ENCODE assay signal across 22 cellular contexts in the genomic region with DNA sequence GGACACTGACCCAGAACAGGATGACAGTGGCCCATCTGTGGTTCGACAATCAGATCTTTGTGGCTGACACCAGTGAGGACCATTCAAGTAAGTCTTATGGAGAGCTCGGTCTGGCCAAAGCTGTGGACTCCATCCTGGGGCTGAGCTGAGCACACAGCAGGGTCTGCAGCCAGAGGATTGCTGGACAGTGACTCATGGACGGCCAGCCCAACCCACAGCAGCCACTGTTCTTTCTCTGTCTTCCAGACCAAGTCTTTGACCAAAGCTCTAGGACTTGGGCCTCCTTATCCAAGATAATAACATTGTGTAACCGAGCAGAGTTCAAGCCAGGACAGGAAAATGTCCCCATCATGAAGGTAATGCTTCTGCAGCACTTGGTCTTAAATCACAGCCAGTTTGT. TPM values are rescaled to one million over a fixed set of nuclear protein-coding genes. Genes with fewer than 3 reads are reported as not detected.
A peak's percentile ranks its signal among the peaks of the same experiment; 100 is the strongest.
DNase-seq lines count a peak whose midpoint lies in the region; ATAC-seq, FAIRE-seq and TF ChIP-seq lines count a peak whose summit lies in the region.
"Had no signal": no experiment of that assay in that cellular context is flagged by ENCODE, and none has a peak within 500 bp of the region (broad histone marks: within the 10 kb centered on the region; RNA-seq: fewer than 3 reads in every experiment).

No MANE protein-coding gene starts in this region.

- H3K4me3 Mint-ChIP-seq in activated T-helper 17 cell treated with anti-CD3 and anti-CD28 coated beads, Interleukin-2, amount 50 U/mL, for 72 hours: no peak overlapping the region
- no peak overlapping the region for H3K4me3 Mint-ChIP-seq in activated CD8-positive, alpha-beta T cell treated with anti-CD3 and anti-CD28 coated beads, Interleukin-2, amount 10 ng/mL, durations not matched to agents 7 days and 5 days
- H3K4me3 Mint-ChIP-seq: activated naive CD4-positive, alpha-beta T cell treated with anti-CD3 and anti-CD28 coated beads, Interleukin-2, amount 10 ng/mL, durations not matched to agents 7 days and 5 days; central memory CD8-positive, alpha-beta T cell; stimulated activated naive B cell treated with anti-CD40 and anti-IgM and Interleukin-4, amounts not matched to agents 10 μg/mL and 1 μg/mL and 100 μg/mL, for 72 hours had no signal

- H3K36me3 Mint-ChIP-seq in activated T-helper 17 cell treated with anti-CD3 and anti-CD28 coated beads, Interleukin-2, amount 50 U/mL, for 72 hours (ENCODE audit: low read depth): no peaks in the 10 kb centered on the region
- no peaks in the 10 kb centered on the region for H3K36me3 Mint-ChIP-seq in activated CD8-positive, alpha-beta T cell treated with anti-CD3 and anti-CD28 coated beads, Interleukin-2, amount 10 ng/mL, durations not matched to agents 7 days and 5 days (ENCODE audit: low read depth)
- H3K36me3 Mint-ChIP-seq: activated naive CD4-positive, alpha-beta T cell treated with anti-CD3 and anti-CD28 coated beads, Interleukin-2, amount 10 ng/mL, durations not matched to agents 7 days and 5 days; stimulated activated naive B cell treated with anti-CD40 and anti-IgM and Interleukin-4, amounts not matched to agents 10 μg/mL and 1 μg/mL and 100 μg/mL, for 72 hours had no signal

- no peaks in the 10 kb centered on the region for H3K36me3 ChIP-seq in mucosa of descending colon (ENCODE audit: low read depth)
- H3K36me3 ChIP-seq: spleen, uterus had no signal

- TF ChIP-seq CTCF in choroid plexus epithelial cell (conservative IDR thresholded peaks at IDR 0.05; ENCODE audit: low read depth, low read length): no peak
- TF ChIP-seq CTCF in mucosa of descending colon (IDR thresholded peaks at IDR 0.05): no peak

- FAIRE-seq in H54 (lab: Jason Lieb, UNC): no peak
- FAIRE-seq: endometrium, GM18507, kidney had no signal

- in situ Hi-C loops in G401 (cut with HindIII; ENCODE audit: low sequenced_read_pairs): no loop called here

- POLR2A ChIA-PET in activated CD8-positive, alpha-beta T cell treated with anti-CD3 and anti-CD28 coated beads, Interleukin-2, amount 10 ng/mL, durations not matched to agents 7 days and 5 days (lab: Charles Lee): interaction anchor here (0.6 kb wide), 1 partner anchor 31 kb away, joined by 5 read pairs; no protein-coding TSS in a partner anchor

- no peaks in the 10 kb centered on the region for H3K4me1 ChIP-seq in mucosa of descending colon (ENCODE audit: low read depth)
- H3K4me1 ChIP-seq: uterus had no signal

- H3K9me3 ChIP-seq in mucosa of descending colon: no peaks in the 10 kb centered on the region
- H3K9me3 ChIP-seq: spleen, uterus had no signal

- intact Hi-C loops in mucosa of descending colon (cut with DNase I, micrococcal nuclease): no loop called here

- ATAC-seq in mucosa of descending colon: peak; percentile 50
- ATAC-seq in activated T-helper 17 cell treated with anti-CD3 and anti-CD28 coated beads, Interleukin-2, amount 50 U/mL, for 72 hours (replicated peaks): no peak
- ATAC-seq in activated CD8-positive, alpha-beta T cell treated with anti-CD3 and anti-CD28 coated beads, Interleukin-2, amount 10 ng/mL, durations not matched to agents 7 days and 5 days: no peak
- ATAC-seq: stimulated activated naive B cell treated with anti-CD40 and anti-IgM and Interleukin-4, amounts not matched to agents 10 μg/mL and 1 μg/mL and 100 μg/mL, for 72 hours had no signal

- H3K27me3 Mint-ChIP-seq in activated T-helper 17 cell treated with anti-CD3 and anti-CD28 coated beads, Interleukin-2, amount 50 U/mL, for 72 hours: peaks cover 43% of the 10 kb centered on the region
- H3K27me3 Mint-ChIP-seq in activated CD8-positive, alpha-beta T cell treated with anti-CD3 and anti-CD28 coated beads, Interleukin-2, amount 10 ng/mL, durations not matched to agents 7 days and 5 days (ENCODE audit: low read depth): peaks cover 46% of the 10 kb centered on the region

- H3K4me3 ChIP-seq in choroid plexus epithelial cell (ENCODE audit: low read depth, low read length) (no peak overlapping the region), mucosa of descending colon (no peak overlapping the region)
- H3K4me3 ChIP-seq: spleen, uterus had no signal

- DNase-seq in A172 (ENCODE audit: low spot score) (peak; percentile 29), H54 (ENCODE audit: insufficient read length, low spot score) (peak; percentile 29), choroid plexus epithelial cell (ENCODE audit: low read depth) (peak; percentile 82), mucosa of descending colon (no peak), G401 (ENCODE audit: low spot score) (no peak), GDM1 (lab: John Stamatoyannopoulos, UW) (no peak)
- DNase-seq in activated CD8-positive, alpha-beta T cell treated with anti-CD3 and anti-CD28 coated beads, Interleukin-2, amount 10 ng/mL, durations not matched to agents 7 days and 5 days: no peak
- DNase-seq: activated CD4-positive, alpha-beta T cell treated with anti-CD3 and anti-CD28 coated beads for 4 hours; activated naive CD4-positive, alpha-beta T cell treated with anti-CD3 and anti-CD28 coated beads, Interleukin-2, amount 10 ng/mL, durations not matched to agents 7 days and 5 days; KG1; kidney; NCI-H1417; occipital lobe; spleen; stimulated activated naive B cell treated with anti-CD40 and anti-IgM and Interleukin-4, amounts not matched to agents 10 μg/mL and 1 μg/mL and 100 μg/mL, for 72 hours; T-helper 9 cell; uterus had no signal

- H3K9me3 Mint-ChIP-seq in activated T-helper 17 cell treated with anti-CD3 and anti-CD28 coated beads, Interleukin-2, amount 50 U/mL, for 72 hours: no peaks in the 10 kb centered on the region
- H3K9me3 Mint-ChIP-seq in activated CD8-positive, alpha-beta T cell treated with anti-CD3 and anti-CD28 coated beads, Interleukin-2, amount 10 ng/mL, durations not matched to agents 7 days and 5 days (ENCODE audit: insufficient read depth): no peaks in the 10 kb centered on the region
- H3K9me3 Mint-ChIP-seq: activated naive CD4-positive, alpha-beta T cell treated with anti-CD3 and anti-CD28 coated beads, Interleukin-2, amount 10 ng/mL, durations not matched to agents 7 days and 5 days; central memory CD8-positive, alpha-beta T cell; stimulated activated naive B cell treated with anti-CD40 and anti-IgM and Interleukin-4, amounts not matched to agents 10 μg/mL and 1 μg/mL and 100 μg/mL, for 72 hours had no signal

- no peak overlapping the region for H3K27ac Mint-ChIP-seq in activated T-helper 17 cell treated with anti-CD3 and anti-CD28 coated beads, Interleukin-2, amount 50 U/mL, for 72 hours
- H3K27ac Mint-ChIP-seq in activated CD8-positive, alpha-beta T cell treated with anti-CD3 and anti-CD28 coated beads, Interleukin-2, amount 10 ng/mL, durations not matched to agents 7 days and 5 days: no peak overlapping the region
- H3K27ac Mint-ChIP-seq: activated naive CD4-positive, alpha-beta T cell treated with anti-CD3 and anti-CD28 coated beads, Interleukin-2, amount 10 ng/mL, durations not matched to agents 7 days and 5 days; stimulated activated naive B cell treated with anti-CD40 and anti-IgM and Interleukin-4, amounts not matched to agents 10 μg/mL and 1 μg/mL and 100 μg/mL, for 72 hours had no signal

- no peak for TF ChIP-seq POLR2A in H54 (IDR thresholded peaks at IDR 0.05; ENCODE audit: low read depth, low read length)

- CTCF ChIA-PET in activated CD8-positive, alpha-beta T cell treated with anti-CD3 and anti-CD28 coated beads, Interleukin-2, amount 10 ng/mL, durations not matched to agents 7 days and 5 days (lab: Charles Lee): interaction anchor here (1.0 to 2.8 kb wide), 7 partner anchors 8 to 113 kb away, joined by 3 to 71 read pairs (median 5); no protein-coding TSS in a partner anchor

- peaks cover 9% of the 10 kb centered on the region for H3K4me1 Mint-ChIP-seq in activated T-helper 17 cell treated with anti-CD3 and anti-CD28 coated beads, Interleukin-2, amount 50 U/mL, for 72 hours
- H3K4me1 Mint-ChIP-seq in activated CD8-positive, alpha-beta T cell treated with anti-CD3 and anti-CD28 coated beads, Interleukin-2, amount 10 ng/mL, durations not matched to agents 7 days and 5 days (ENCODE audit: low read depth): peaks cover 19% of the 10 kb centered on the region

RNA-seq across cellular contexts. Expression of a gene that starts 12.3 kb away (rescaled TPM):
- 0.03 and 0.05 TPM in 2 replicates for total RNA-seq in A172 (2014; rRNA removed; shearing (Covaris generic))
- total RNA-seq in mucosa of descending colon: not detected
- total RNA-seq in activated T-helper 17 cell treated with anti-CD3 and anti-CD28 coated beads, Interleukin-2, amount 50 U/mL, for 72 hours: 1 to 10 TPM in 1 of 2 donors, under 1 TPM in 1; 0.13 to 1.5 TPM
- total RNA-seq in activated CD8-positive, alpha-beta T cell treated with anti-CD3 and anti-CD28 coated beads, Interleukin-2, amount 10 ng/mL, durations not matched to agents 7 days and 5 days: under 1 TPM; 0.05 to 0.08 TPM
- not detected in 2 replicates for total RNA-seq in G401 (2014; rRNA removed; shearing (Covaris generic))
- total RNA-seq: mononuclear cell, spleen, uterus had no signal

Comparison
In these comparisons a context has a peak if more than half of its experiments do, and no peak if none do; other contexts are left out.
1. DNase-seq: peak in A172 (single experiment), H54 (single experiment) and choroid plexus epithelial cell (single experiment); none in mucosa of descending colon (0 of 3), activated CD8-positive, alpha-beta T cell treated with anti-CD3 and anti-CD28 coated beads, Interleukin-2, amount 10 ng/mL, durations not matched to agents 7 days and 5 days (single experiment), G401 (single experiment) and GDM1 (single experiment).